ENCODE assay signal across 9 cellular contexts in the genomic region with DNA sequence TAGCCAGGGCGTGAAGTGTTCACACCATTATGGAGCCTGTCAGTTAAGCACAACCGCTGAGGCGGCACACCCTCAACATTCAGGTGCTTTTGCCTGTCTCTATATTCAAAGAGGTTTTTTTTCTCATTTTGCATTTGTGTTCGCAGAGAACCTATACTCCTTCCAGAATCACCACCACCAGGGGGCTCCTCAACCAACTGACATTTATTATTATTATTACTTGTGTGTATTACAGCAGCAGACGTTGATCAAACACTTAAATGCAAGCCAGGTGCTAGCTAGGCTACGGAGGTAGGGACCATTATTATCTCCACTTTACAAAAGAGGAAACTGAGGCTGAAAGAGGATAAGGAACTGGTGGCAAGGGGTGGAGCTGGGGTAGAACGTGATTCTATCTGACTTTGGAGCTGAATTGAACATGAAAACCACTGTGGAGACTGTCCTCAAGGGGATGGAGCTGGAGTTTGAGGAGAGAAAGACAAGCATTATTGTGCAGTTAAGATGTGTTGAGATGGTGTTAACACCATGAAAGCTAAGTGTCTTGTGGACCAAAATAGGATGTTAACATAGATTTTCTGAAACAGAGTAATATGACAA.
DNase-seq lines count a peak whose midpoint lies in the region; ATAC-seq and TF ChIP-seq lines count a peak whose summit lies in the region.
"Had no signal": no experiment of that assay in that cellular context is flagged by ENCODE, and none has a peak within 500 bp of the region (broad histone marks: within the 10 kb centered on the region; RNA-seq: fewer than 3 reads in every experiment).

No MANE protein-coding gene starts in this region.

- no peak overlapping the region for H2AFZ ChIP-seq in MM.1S (ENCODE audit: low read length)
- no peak overlapping the region for H2AFZ ChIP-seq in osteoblast (ENCODE audit: low read length)

- H3K9me3 Mint-ChIP-seq in activated T-helper 2 cell treated with anti-CD3 and anti-CD28 coated beads, Interferon-gamma antibody, Interleukin-2, Interleukin-4, amounts not matched to agents 10 μg/mL and 5 μg/mL and 100 μg/mL, durations not matched to agents 14 hours and 24 hours and 36 hours, result no peaks in the 10 kb centered on the region
- H3K9me3 Mint-ChIP-seq: CD4-positive, alpha-beta T cell had no signal

- H3K79me2 ChIP-seq in MM.1S (ENCODE audit: low read length) (no peaks in the 10 kb centered on the region), osteoblast (ENCODE audit: insufficient read depth, low read length) (no peaks in the 10 kb centered on the region)

- TF ChIP-seq CTCF in MM.1S (IDR thresholded peaks at IDR 0.05; ENCODE audit: low read length) (peak; percentile 25), osteoblast (IDR thresholded peaks at IDR 0.05; ENCODE audit: extremely low read depth, low read depth, low read length) (peak; percentile 69)

- H3K27me3 ChIP-seq in MM.1S (replicated peaks; ENCODE audit: insufficient read depth, low read length) (no peaks in the 10 kb centered on the region), osteoblast (ENCODE audit: insufficient read depth, low read length) (no peaks in the 10 kb centered on the region)

- H4K20me1 ChIP-seq in MM.1S (ENCODE audit: insufficient read depth, low read length) (no peaks in the 10 kb centered on the region), osteoblast (ENCODE audit: insufficient read depth, low read length) (no peaks in the 10 kb centered on the region)

- no peaks in the 10 kb centered on the region for H3K9me2 ChIP-seq in MM.1S (replicated peaks; ENCODE audit: insufficient read depth, low read length)

- no peaks in the 10 kb centered on the region for H3K36me3 Mint-ChIP-seq in activated T-helper 2 cell treated with anti-CD3 and anti-CD28 coated beads, Interferon-gamma antibody, Interleukin-2, Interleukin-4, amounts not matched to agents 10 μg/mL and 5 μg/mL and 100 μg/mL, durations not matched to agents 14 hours and 24 hours and 36 hours (ENCODE audit: low read depth)

- no peak overlapping the region for H3K4me3 Mint-ChIP-seq in activated T-helper 2 cell treated with anti-CD3 and anti-CD28 coated beads, Interferon-gamma antibody, Interleukin-2, Interleukin-4, amounts not matched to agents 10 μg/mL and 5 μg/mL and 100 μg/mL, durations not matched to agents 14 hours and 24 hours and 36 hours (ENCODE audit: low read depth)
- H3K4me3 Mint-ChIP-seq: CD4-positive, alpha-beta T cell had no signal

- no peaks in the 10 kb centered on the region for H3F3A ChIP-seq in MM.1S (ENCODE audit: insufficient read depth, low read length)

- no peaks in the 10 kb centered on the region for H3K9me3 ChIP-seq in MM.1S (replicated peaks; ENCODE audit: insufficient read depth, low read length)
- H3K9me3 ChIP-seq in osteoblast (ENCODE audit: low read depth, low read length), result no peaks in the 10 kb centered on the region

- H3K4me2 ChIP-seq in MM.1S (ENCODE audit: low read depth, low read length), result no peak overlapping the region
- no peak overlapping the region for H3K4me2 ChIP-seq in osteoblast (ENCODE audit: insufficient read depth, low read length)

- H3K9ac ChIP-seq in MM.1S (ENCODE audit: low read length), result no peak overlapping the region

- peaks cover 2% of the 10 kb centered on the region for H3K27me3 Mint-ChIP-seq in activated T-helper 2 cell treated with anti-CD3 and anti-CD28 coated beads, Interferon-gamma antibody, Interleukin-2, Interleukin-4, amounts not matched to agents 10 μg/mL and 5 μg/mL and 100 μg/mL, durations not matched to agents 14 hours and 24 hours and 36 hours (ENCODE audit: low read depth)
- H3K27me3 Mint-ChIP-seq: CD4-positive, alpha-beta T cell had no signal

- H3K4me1 ChIP-seq in MM.1S (ENCODE audit: low read length) (no peaks in the 10 kb centered on the region), osteoblast (ENCODE audit: insufficient read depth, low read length) (no peaks in the 10 kb centered on the region)

- no peak for ATAC-seq in GM21515 (IDR thresholded peaks at IDR 0.05; ENCODE audit: unreplicated experiment)

- H3K27ac Mint-ChIP-seq in activated T-helper 2 cell treated with anti-CD3 and anti-CD28 coated beads, Interferon-gamma antibody, Interleukin-2, Interleukin-4, amounts not matched to agents 10 μg/mL and 5 μg/mL and 100 μg/mL, durations not matched to agents 14 hours and 24 hours and 36 hours, result no peak overlapping the region
- H3K27ac Mint-ChIP-seq: CD4-positive, alpha-beta T cell had no signal

- H3K27ac ChIP-seq in MM.1S (ENCODE audit: low read length), result no peak overlapping the region
- H3K27ac ChIP-seq in osteoblast (ENCODE audit: low read depth, low read length), result no peak overlapping the region

- intact Hi-C loops in activated T-helper 2 cell treated with anti-CD3 and anti-CD28 coated beads, Interferon-gamma antibody, Interleukin-2, Interleukin-4, amounts not matched to agents 10 μg/mL and 5 μg/mL and 100 μg/mL, durations not matched to agents 14 hours and 24 hours and 36 hours (cut with micrococcal nuclease), result no loop called here

- H3K4me3 ChIP-seq in MM.1S (ENCODE audit: low read length), result no peak overlapping the region
- no peak overlapping the region for H3K4me3 ChIP-seq in osteoblast (ENCODE audit: insufficient read depth, low read length)

- H3K36me3 ChIP-seq in MM.1S (replicated peaks; ENCODE audit: insufficient read depth, low read length), result no peaks in the 10 kb centered on the region
- no peaks in the 10 kb centered on the region for H3K36me3 ChIP-seq in osteoblast (ENCODE audit: insufficient read depth, low read length)

- H3K4me1 Mint-ChIP-seq in activated T-helper 2 cell treated with anti-CD3 and anti-CD28 coated beads, Interferon-gamma antibody, Interleukin-2, Interleukin-4, amounts not matched to agents 10 μg/mL and 5 μg/mL and 100 μg/mL, durations not matched to agents 14 hours and 24 hours and 36 hours (ENCODE audit: low read depth), result no peaks in the 10 kb centered on the region

- peak; percentile 31 for DNase-seq in NCI-H748 (lab: John Stamatoyannopoulos, UW; ENCODE audit: unreplicated experiment)
- DNase-seq in NCI-H748 treated with DMSO at 0.1 percent for 48 hours (lab: John Stamatoyannopoulos, UW), result no peak
- DNase-seq in MM.1S, result no peak
- peak; percentile 69 for DNase-seq in dermis blood vessel endothelial cell
- DNase-seq in osteoblast (ENCODE audit: insufficient read length, low spot score, missing footprints), result no peak
- DNase-seq in germinal center (ENCODE audit: low spot score), result no peak
- no peak for DNase-seq in activated T-helper 2 cell treated with anti-CD3 and anti-CD28 coated beads, Interferon-gamma antibody, Interleukin-2, Interleukin-4, amounts not matched to agents 10 μg/mL and 5 μg/mL and 100 μg/mL, durations not matched to agents 14 hours and 24 hours and 36 hours (ENCODE audit: low spot score)

Comparison
In these comparisons a context has a peak if more than half of its experiments do, and no peak if none do; other contexts are left out.
1. DNase-seq: peak in NCI-H748 (single experiment) and dermis blood vessel endothelial cell (single experiment); none in NCI-H748 treated with DMSO at 0.1 percent for 48 hours (single experiment), MM.1S (single experiment), osteoblast (single experiment), germinal center (single experiment) and activated T-helper 2 cell treated with anti-CD3 and anti-CD28 coated beads, Interferon-gamma antibody, Interleukin-2, Interleukin-4, amounts not matched to agents 10 μg/mL and 5 μg/mL and 100 μg/mL, durations not matched to agents 14 hours and 24 hours and 36 hours (single experiment).